Comparison of ENCODE assay signal across 8 cellular contexts in the genomic region with DNA sequence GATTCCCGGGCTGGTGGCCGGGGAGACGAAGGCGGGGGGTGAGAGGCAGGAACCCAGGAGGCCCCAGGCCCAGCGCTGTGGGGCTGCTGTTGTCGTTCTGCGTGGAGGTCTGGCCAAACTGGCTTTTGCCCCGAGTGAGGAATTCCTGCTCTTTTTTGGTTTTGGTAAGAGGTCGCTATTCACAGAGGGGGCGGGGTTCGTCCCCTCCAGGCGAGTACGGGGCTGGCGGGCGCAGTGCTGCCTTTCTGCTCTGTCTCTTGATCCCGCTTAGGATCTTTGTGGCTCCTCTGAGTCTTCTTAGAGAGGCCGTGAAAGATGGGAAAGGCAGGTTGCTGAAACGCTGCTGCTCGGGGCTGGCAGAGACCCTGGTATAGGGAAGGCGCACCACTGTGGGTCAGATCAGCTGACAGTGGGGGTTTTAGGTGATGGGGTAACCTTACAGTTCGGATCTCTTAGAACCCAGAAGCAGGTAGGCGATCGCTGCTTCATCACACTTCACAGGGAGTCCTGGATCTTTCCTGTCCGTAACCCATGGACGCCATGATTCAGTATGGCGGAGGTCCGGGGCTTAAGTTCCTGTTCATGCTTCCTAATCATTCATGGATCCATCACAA.
A peak's percentile ranks its signal among the peaks of the same experiment; 100 is the strongest.
DNase-seq lines count a peak whose midpoint lies in the region; ATAC-seq lines count a peak whose summit lies in the region.

No MANE protein-coding gene starts in this region.

- H3K36me3 ChIP-seq in duodenal mucosa (ENCODE audit: control insufficient read depth in 1 of 2, insufficient read depth in 2 of 2, low read length in 2 of 2), result no peaks in the 10 kb centered on the region
- peaks cover 0 to 9% (median 0%) of the 10 kb centered on the region in 3 experiments for H3K36me3 ChIP-seq in naive thymus-derived CD4-positive, alpha-beta T cell (ENCODE audit: control insufficient read depth in 2 of 3, insufficient read depth in 3 of 3, low read length in 3 of 3)

- peaks cover 0 to 4% (median 0%) of the 10 kb centered on the region in 11 donors for H3K9me3 Mint-ChIP-seq in naive thymus-derived CD4-positive, alpha-beta T cell

- POLR2A ChIA-PET in naive thymus-derived CD4-positive, alpha-beta T cell (lab: Charles Lee), result interaction anchor here (0.8 to 1.0 kb wide), 2 partner anchors 20 to 137 kb away, joined by 3 to 4 read pairs; a partner anchor contains a TSS

- peaks cover 0 to 37% (median 4%) of the 10 kb centered on the region in 5 donors for H3K27me3 Mint-ChIP-seq in naive thymus-derived CD4-positive, alpha-beta T cell

- peaks cover 3 to 11% of the 10 kb centered on the region in 2 donors for H3K4me1 ChIP-seq in duodenal mucosa (ENCODE audit: control insufficient read depth in 1 of 2, insufficient read depth in 2 of 2, low read length in 2 of 2)
- peaks cover 0 to 7% of the 10 kb centered on the region in 2 donors for H3K4me1 ChIP-seq in naive thymus-derived CD4-positive, alpha-beta T cell (ENCODE audit: control insufficient read depth in 2 of 2, insufficient read depth in 2 of 2, low read length in 2 of 2)

- ATAC-seq in HG03139 (IDR thresholded peaks at IDR 0.05; ENCODE audit: unreplicated experiment) (peak; percentile 5), GM18867 (IDR thresholded peaks at IDR 0.05; ENCODE audit: unreplicated experiment) (no peak), HG02938 (IDR thresholded peaks at IDR 0.05; ENCODE audit: unreplicated experiment) (no peak), GM18520 (IDR thresholded peaks at IDR 0.05; ENCODE audit: unreplicated experiment) (no peak), HG03378 (IDR thresholded peaks at IDR 0.05; ENCODE audit: unreplicated experiment) (no peak)
- ATAC-seq in naive thymus-derived CD4-positive, alpha-beta T cell, result no peak

- peak; percentile 19 for DNase-seq in AG20443 (ENCODE audit: low spot score)
- DNase-seq in naive thymus-derived CD4-positive, alpha-beta T cell, result peak in 1 of 9 donors; percentile 7

- H3K27ac Mint-ChIP-seq in naive thymus-derived CD4-positive, alpha-beta T cell, result peak overlapping the region; percentile 21 to 92 (median 83)

- no peaks in the 10 kb centered on the region for H3K27me3 ChIP-seq in duodenal mucosa (ENCODE audit: control insufficient read depth in 1 of 2, insufficient read depth in 2 of 2, low read length in 2 of 2)
- H3K27me3 ChIP-seq in naive thymus-derived CD4-positive, alpha-beta T cell (ENCODE audit: control insufficient read depth in 2 of 2, insufficient read depth in 2 of 2, low read length in 2 of 2), result no peaks in the 10 kb centered on the region

- H3K4me3 ChIP-seq in duodenal mucosa (ENCODE audit: low read depth in 1 of 2, low read length in 2 of 2), result peak overlapping the region; percentile 80 to 89
- H3K4me3 ChIP-seq in naive thymus-derived CD4-positive, alpha-beta T cell (ENCODE audit: low read length), result peak overlapping the region; percentile 57

- H3K4me1 Mint-ChIP-seq in naive thymus-derived CD4-positive, alpha-beta T cell, result peaks cover 0 to 30% (median 22%) of the 10 kb centered on the region in 7 donors

- intact Hi-C loops in naive thymus-derived CD4-positive, alpha-beta T cell (cut with micrococcal nuclease), result loop anchor here in 1 of 2 donors (5.0 kb wide), 3 partner anchors 46 to 1034 kb away; a partner anchor contains a TSS

- H3K4me3 Mint-ChIP-seq in naive thymus-derived CD4-positive, alpha-beta T cell, result peak overlapping the region; percentile 87 to 94 (median 91)

- no peaks in the 10 kb centered on the region for H3K36me3 Mint-ChIP-seq in naive thymus-derived CD4-positive, alpha-beta T cell

- H3K9ac ChIP-seq in duodenal mucosa (ENCODE audit: low read depth in 1 of 2, low read length in 2 of 2), result peak overlapping the region; percentile 76

- CTCF ChIA-PET in naive thymus-derived CD4-positive, alpha-beta T cell (lab: Charles Lee), result interaction anchor here (0.6 kb wide), 1 partner anchor 1329 kb away, joined by 3 read pairs; no protein-coding TSS in a partner anchor

- no peaks in the 10 kb centered on the region for H3K9me3 ChIP-seq in duodenal mucosa (ENCODE audit: control insufficient read depth in 1 of 2, low read length in 2 of 2)
- no peaks in the 10 kb centered on the region for H3K9me3 ChIP-seq in naive thymus-derived CD4-positive, alpha-beta T cell (ENCODE audit: control insufficient read depth in 2 of 3, low read length in 3 of 3)

- no peak overlapping the region for H3K27ac ChIP-seq in duodenal mucosa (ENCODE audit: low read depth, low read length)
- H3K27ac ChIP-seq in naive thymus-derived CD4-positive, alpha-beta T cell (ENCODE audit: low read depth, low read length), result peak overlapping the region; percentile 65
